Comparison of ENCODE assay signal across 9 cellular contexts in the genomic region with DNA sequence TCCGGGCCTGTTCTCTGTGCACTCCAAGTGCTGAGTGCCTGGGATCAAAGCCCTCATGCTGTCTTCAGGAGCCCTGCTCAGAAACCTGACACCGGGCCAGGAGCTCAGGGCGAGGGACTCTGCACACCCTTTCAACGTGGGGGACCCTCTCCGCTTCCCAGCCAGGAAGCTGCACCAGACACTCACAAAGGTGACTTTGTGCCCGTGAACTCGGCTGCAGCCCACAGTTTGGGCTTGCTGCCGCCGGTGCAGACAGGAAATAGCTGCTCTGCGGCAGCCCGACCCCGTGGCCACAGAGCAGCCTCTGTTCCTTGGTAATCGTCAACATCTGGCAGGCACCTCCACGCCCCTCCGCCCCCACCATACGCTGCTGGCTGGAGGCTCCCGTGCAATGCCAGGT.
DNase-seq lines count a peak whose midpoint lies in the region; ATAC-seq and TF ChIP-seq lines count a peak whose summit lies in the region.
"Had no signal": no experiment of that assay in that cellular context is flagged by ENCODE, and none has a peak within 500 bp of the region (broad histone marks: within the 10 kb centered on the region; RNA-seq: fewer than 3 reads in every experiment).

No MANE protein-coding gene starts in this region.

- H3K4me1 ChIP-seq in tibial nerve, result peaks cover 0 to 11% (median 8%) of the 10 kb centered on the region in 4 donors

- 4 to 9% methylated on average over 11 to 16 of the region's 17 CpGs for WGBS in tibial nerve, 2 donors

- H3K9me3 ChIP-seq in tibial nerve, result no peaks in the 10 kb centered on the region
- H3K9me3 ChIP-seq: thoracic aorta had no signal

- intact Hi-C loops in posterior vena cava (cut with DNase I), result no loop called here

- peak; percentile 30 for DNase-seq in GF-D8 (lab: John Stamatoyannopoulos, UW)
- peak; percentile 38 for DNase-seq in activated CD4-positive, alpha-beta T cell treated with anti-CD3 and anti-CD28 coated beads for 1 hour
- DNase-seq in ecto neural progenitor cell (ENCODE audit: low spot score), result peak; percentile 73
- peak; percentile 82 for DNase-seq in posterior vena cava (ENCODE audit: low spot score)
- DNase-seq in tibial nerve (ENCODE audit: low spot score in 2 of 2), result no peak

- TF ChIP-seq CTCF in tibial nerve (IDR thresholded peaks at IDR 0.05), result no peak

- no peak for TF ChIP-seq POLR2A in tibial nerve (IDR thresholded peaks at IDR 0.05)

- peak overlapping the region in 2 of 4 donors; percentile 16 to 25 for H3K4me3 ChIP-seq in tibial nerve
- H3K4me3 ChIP-seq: thoracic aorta had no signal

- TF ChIP-seq EP300 in tibial nerve (IDR thresholded peaks at IDR 0.05), result peak in 1 of 2 donors; percentile 47

- H3K27me3 ChIP-seq in tibial nerve, result no peaks in the 10 kb centered on the region

- H3K27ac ChIP-seq in tibial nerve, result peak overlapping the region in 2 of 4 donors; percentile 17 to 42
- H3K27ac ChIP-seq: thoracic aorta had no signal

- no peak for ATAC-seq in GM21723 (IDR thresholded peaks at IDR 0.05; ENCODE audit: unreplicated experiment)
- no peak for ATAC-seq in GM19328 (IDR thresholded peaks at IDR 0.05; ENCODE audit: unreplicated experiment)
- ATAC-seq in HG02885 (IDR thresholded peaks at IDR 0.05; ENCODE audit: poor library complexity, unreplicated experiment), result no peak

- no peaks in the 10 kb centered on the region for H3K36me3 ChIP-seq in tibial nerve
- H3K36me3 ChIP-seq: thoracic aorta had no signal

Comparison
In these comparisons a context has a peak if more than half of its experiments do, and no peak if none do; other contexts are left out.
1. DNase-seq: peak in GF-D8 (single experiment), activated CD4-positive, alpha-beta T cell treated with anti-CD3 and anti-CD28 coated beads for 1 hour (single experiment), ecto neural progenitor cell (single experiment) and posterior vena cava (single experiment); none in tibial nerve (0 of 2).